In the genomic region with DNA sequence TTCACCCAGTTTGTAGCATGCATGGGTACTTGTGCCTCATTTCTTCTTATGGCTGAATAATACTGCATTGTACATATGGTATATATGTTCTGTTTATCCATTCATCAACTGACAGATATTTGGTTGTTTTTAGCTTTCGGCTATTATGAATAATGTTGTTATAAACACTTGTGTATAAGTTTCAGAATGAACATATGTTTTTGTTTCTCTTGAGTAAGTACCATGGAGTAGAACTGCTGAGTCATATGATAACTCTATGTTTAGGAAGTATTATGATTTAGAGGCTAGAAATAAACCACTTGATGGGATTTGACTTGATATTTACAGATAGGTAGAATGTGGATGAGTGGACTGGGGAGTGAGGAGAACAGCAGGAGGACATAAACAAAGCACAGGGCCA, we compare ENCODE assay signal across 18 cellular contexts. TPM values are rescaled to one million over a fixed set of nuclear protein-coding genes. Genes with fewer than 3 reads are reported as not detected.
DNase-seq lines count a peak whose midpoint lies in the region; ATAC-seq, FAIRE-seq and TF ChIP-seq lines count a peak whose summit lies in the region.
"Had no signal": no experiment of that assay in that cellular context is flagged by ENCODE, and none has a peak within 500 bp of the region (broad histone marks: within the 10 kb centered on the region; RNA-seq: fewer than 3 reads in every experiment).

No MANE protein-coding gene starts in this region.

- no peak for FAIRE-seq in GM12878 (lab: Jason Lieb, UNC)

- H4K20me1 ChIP-seq in GM12878 (ENCODE audit: control insufficient read depth, insufficient read depth), result no peaks in the 10 kb centered on the region

- H3K9me3 ChIP-seq in GM12878 (replicated peaks; ENCODE audit: control insufficient read depth, insufficient read depth, low read length) (no peaks in the 10 kb centered on the region), left lung (no peaks in the 10 kb centered on the region)
- no peaks in the 10 kb centered on the region for H3K9me3 ChIP-seq in naive thymus-derived CD4-positive, alpha-beta T cell (ENCODE audit: control insufficient read depth in 2 of 3, low read length in 3 of 3)
- H3K9me3 ChIP-seq: SJSA1, tibial nerve had no signal

- H3K27ac Mint-ChIP-seq in HFFc6, result peak overlapping the region; percentile 83
- no peak overlapping the region for H3K27ac Mint-ChIP-seq in naive thymus-derived CD4-positive, alpha-beta T cell
- H3K27ac Mint-ChIP-seq in activated CD8-positive, alpha-beta T cell treated with anti-CD3 and anti-CD28 coated beads for 36 hours, result no peak overlapping the region
- H3K27ac Mint-ChIP-seq: activated naive CD4-positive, alpha-beta T cell treated with anti-CD3 and anti-CD28 coated beads for 36 hours; CD4-positive, alpha-beta memory T cell had no signal

- intact Hi-C loops in GM12878 (cut with micrococcal nuclease; ENCODE audit: unreplicated experiment), result no loop called here
- intact Hi-C loops in left lung (cut with DNase I), result no loop called here
- intact Hi-C loops in naive thymus-derived CD4-positive, alpha-beta T cell (cut with micrococcal nuclease), result no loop called here
- intact Hi-C loops in activated CD8-positive, alpha-beta T cell treated with anti-CD3 and anti-CD28 coated beads for 36 hours (cut with micrococcal nuclease), result no loop called here

- H3K4me1 Mint-ChIP-seq in HFFc6 (ENCODE audit: low read depth), result peaks cover 13% of the 10 kb centered on the region
- H3K4me1 Mint-ChIP-seq in naive thymus-derived CD4-positive, alpha-beta T cell, result peaks cover 0 to 5% (median 0%) of the 10 kb centered on the region in 7 donors
- no peaks in the 10 kb centered on the region for H3K4me1 Mint-ChIP-seq in activated CD8-positive, alpha-beta T cell treated with anti-CD3 and anti-CD28 coated beads for 36 hours (ENCODE audit: low read depth)
- H3K4me1 Mint-ChIP-seq: CD4-positive, alpha-beta memory T cell had no signal

- in situ Hi-C loops in GM12878 (cut with MboI), result no loop called here

- H3K4me3 ChIP-seq in GM12878, result no peak overlapping the region
- no peak overlapping the region for H3K4me3 ChIP-seq in left lung
- H3K4me3 ChIP-seq in naive thymus-derived CD4-positive, alpha-beta T cell (ENCODE audit: low read length), result no peak overlapping the region
- H3K4me3 ChIP-seq: SJSA1, tibial nerve had no signal

- TF ChIP-seq CTCF in HFFc6 (IDR thresholded peaks at IDR 0.05) (no peak), GM12878 (IDR thresholded peaks at IDR 0.05 in 2 of 3, conservative IDR thresholded peaks at IDR 0.05 in 1 of 3; ENCODE audit: control insufficient read depth in 2 of 3, extremely low read depth in 1 of 3, insufficient read depth in 1 of 3, low read depth in 3 of 3, low read length in 3 of 3) (no peak), left lung (IDR thresholded peaks at IDR 0.05) (no peak)
- TF ChIP-seq CTCF in activated CD8-positive, alpha-beta T cell treated with anti-CD3 and anti-CD28 coated beads for 36 hours (IDR thresholded peaks at IDR 0.05), result no peak

- TF ChIP-seq RAD21 in GM12878 (IDR thresholded peaks at IDR 0.05; ENCODE audit: insufficient read depth, low read depth, low read length), result no peak

- H3K4me1 ChIP-seq in GM12878 (ENCODE audit: control insufficient read depth, insufficient read depth, low read length) (no peaks in the 10 kb centered on the region), left lung (no peaks in the 10 kb centered on the region)
- no peaks in the 10 kb centered on the region for H3K4me1 ChIP-seq in naive thymus-derived CD4-positive, alpha-beta T cell (ENCODE audit: control insufficient read depth in 2 of 2, insufficient read depth in 2 of 2, low read length in 2 of 2)
- H3K4me1 ChIP-seq: tibial nerve had no signal

- no peaks in the 10 kb centered on the region for H3K79me2 ChIP-seq in GM12878 (ENCODE audit: control insufficient read depth, insufficient read depth, low read length)

- BruUV-seq in GM12878 (replicated peaks; lab: Mats Ljungman, UMichigan), result no TSS peak

- H3K36me3 ChIP-seq in GM12878 (ENCODE audit: control insufficient read depth in 2 of 2, insufficient read depth in 2 of 2, low read length in 1 of 2), result no peaks in the 10 kb centered on the region
- H3K36me3 ChIP-seq in left lung, result peaks cover 0 to 17% of the 10 kb centered on the region in 2 donors
- no peaks in the 10 kb centered on the region for H3K36me3 ChIP-seq in naive thymus-derived CD4-positive, alpha-beta T cell (ENCODE audit: control insufficient read depth in 2 of 3, insufficient read depth in 3 of 3, low read length in 3 of 3)
- H3K36me3 ChIP-seq: SJSA1 had no signal

- TF ChIP-seq EP300 in GM12878 (IDR thresholded peaks at IDR 0.05; ENCODE audit: borderline replicate concordance in 1 of 2, control insufficient read depth in 1 of 2, low read depth in 2 of 2, low read length in 2 of 2), result no peak; a peak in 1 of 4 replicates

- no peak for TF ChIP-seq POLR2A in GM12878 (IDR thresholded peaks at IDR 0.05; ENCODE audit: low read depth, low read length)

- no peaks in the 10 kb centered on the region for H3K27me3 ChIP-seq in GM12878 (replicated peaks in 1 of 2; ENCODE audit: control insufficient read depth in 2 of 2, insufficient read depth in 2 of 2, low read length in 1 of 2)
- H3K27me3 ChIP-seq in left lung, result no peaks in the 10 kb centered on the region
- no peaks in the 10 kb centered on the region for H3K27me3 ChIP-seq in naive thymus-derived CD4-positive, alpha-beta T cell (ENCODE audit: control insufficient read depth in 2 of 2, insufficient read depth in 2 of 2, low read length in 2 of 2)
- H3K27me3 ChIP-seq: SJSA1, tibial nerve had no signal

- no peak overlapping the region for H3K27ac ChIP-seq in GM12878 (ENCODE audit: control insufficient read depth, insufficient read depth)
- no peak overlapping the region for H3K27ac ChIP-seq in left lung
- no peak overlapping the region for H3K27ac ChIP-seq in naive thymus-derived CD4-positive, alpha-beta T cell (ENCODE audit: low read depth, low read length)
- H3K27ac ChIP-seq: SJSA1, tibial nerve had no signal

- DNase-seq in NCI-H2171 treated with DMSO at 0.1 percent for 48 hours (lab: John Stamatoyannopoulos, UW), result peak; percentile 51
- DNase-seq in NCI-H2171 (lab: John Stamatoyannopoulos, UW), result no peak
- DNase-seq in HFFc6, result peak; percentile 28
- peak; percentile 2 for DNase-seq in GM12878 (ENCODE audit: low read depth, low spot score)
- no peak for DNase-seq in left lung
- no peak for DNase-seq in naive thymus-derived CD4-positive, alpha-beta T cell
- no peak for DNase-seq in activated CD8-positive, alpha-beta T cell treated with anti-CD3 and anti-CD28 coated beads for 36 hours
- DNase-seq: 8988T; activated naive CD4-positive, alpha-beta T cell treated with anti-CD3 and anti-CD28 coated beads for 36 hours; CD4-positive, alpha-beta memory T cell; GDM1; head of caudate nucleus; NCI-H2029 treated with DMSO at 0.1 percent for 48 hours; stimulated activated CD4-positive, alpha-beta T cell treated with anti-CD3 and anti-CD28 coated beads, Interleukin-1b, Interleukin-23, amount 100 ng/mL, for 48 hours had no signal

- CTCF ChIA-PET in GM12878 (lab: Yijun Ruan, JAX), result interaction anchor here (1.1 kb wide), 1 partner anchor 19 kb away, joined by 3 read pairs; no protein-coding TSS in a partner anchor
- CTCF ChIA-PET in naive thymus-derived CD4-positive, alpha-beta T cell (lab: Charles Lee), result no interaction called here
- CTCF ChIA-PET in activated CD8-positive, alpha-beta T cell treated with anti-CD3 and anti-CD28 coated beads for 36 hours (lab: Charles Lee), result no interaction called here

- H3K36me3 Mint-ChIP-seq in HFFc6 (ENCODE audit: low read depth), result peaks cover 6% of the 10 kb centered on the region
- peaks cover 3 to 21% (median 6%) of the 10 kb centered on the region in 5 donors for H3K36me3 Mint-ChIP-seq in naive thymus-derived CD4-positive, alpha-beta T cell
- peaks cover 1% of the 10 kb centered on the region for H3K36me3 Mint-ChIP-seq in activated CD8-positive, alpha-beta T cell treated with anti-CD3 and anti-CD28 coated beads for 36 hours (ENCODE audit: low read depth)

- RAD21 ChIA-PET in GM12878 (lab: Charles Lee; ENCODE audit: unreplicated experiment), result no interaction called here

- H3K27me3 Mint-ChIP-seq in HFFc6 (ENCODE audit: insufficient read depth), result no peaks in the 10 kb centered on the region
- H3K27me3 Mint-ChIP-seq in naive thymus-derived CD4-positive, alpha-beta T cell, result no peaks in the 10 kb centered on the region
- H3K27me3 Mint-ChIP-seq in activated CD8-positive, alpha-beta T cell treated with anti-CD3 and anti-CD28 coated beads for 36 hours, result no peaks in the 10 kb centered on the region
- H3K27me3 Mint-ChIP-seq: CD4-positive, alpha-beta memory T cell had no signal

- no peak overlapping the region; the same call in 1 of the 2 replicates for H3K4me3 Mint-ChIP-seq in HFFc6
- no peak overlapping the region for H3K4me3 Mint-ChIP-seq in naive thymus-derived CD4-positive, alpha-beta T cell
- no peak overlapping the region for H3K4me3 Mint-ChIP-seq in activated CD8-positive, alpha-beta T cell treated with anti-CD3 and anti-CD28 coated beads for 36 hours
- H3K4me3 Mint-ChIP-seq: activated naive CD4-positive, alpha-beta T cell treated with anti-CD3 and anti-CD28 coated beads for 36 hours; CD4-positive, alpha-beta memory T cell had no signal

- no peak overlapping the region for H3K4me2 ChIP-seq in GM12878 (ENCODE audit: control insufficient read depth, insufficient read depth)

- POLR2A ChIA-PET in GM12878 (lab: Charles Lee), result no interaction called here
- POLR2A ChIA-PET in naive thymus-derived CD4-positive, alpha-beta T cell (lab: Charles Lee), result no interaction called here
- POLR2A ChIA-PET in activated CD8-positive, alpha-beta T cell treated with anti-CD3 and anti-CD28 coated beads for 36 hours (lab: Charles Lee), result no interaction called here

- H3K9ac ChIP-seq in GM12878 (ENCODE audit: control insufficient read depth, insufficient read depth, low read length), result no peak overlapping the region

- ATAC-seq in GM12878 (peak; percentile 47), left lung (peak; percentile 53), GM19351 (IDR thresholded peaks at IDR 0.05; ENCODE audit: unreplicated experiment) (no peak)
- no peak for ATAC-seq in naive thymus-derived CD4-positive, alpha-beta T cell
- ATAC-seq in activated CD8-positive, alpha-beta T cell treated with anti-CD3 and anti-CD28 coated beads for 36 hours, result no peak

- SMC1A ChIA-PET in GM12878 (lab: Charles Lee; ENCODE audit: uncharacterized antibody, unreplicated experiment), result interaction anchor here (0.7 to 1.5 kb wide), 2 partner anchors 13 to 147 kb away, joined by 3 read pairs; no protein-coding TSS in a partner anchor

- no peaks in the 10 kb centered on the region for H3K9me3 Mint-ChIP-seq in HFFc6
- no peaks in the 10 kb centered on the region for H3K9me3 Mint-ChIP-seq in naive thymus-derived CD4-positive, alpha-beta T cell
- no peaks in the 10 kb centered on the region for H3K9me3 Mint-ChIP-seq in activated CD8-positive, alpha-beta T cell treated with anti-CD3 and anti-CD28 coated beads for 36 hours
- H3K9me3 Mint-ChIP-seq: activated naive CD4-positive, alpha-beta T cell treated with anti-CD3 and anti-CD28 coated beads for 36 hours; CD4-positive, alpha-beta memory T cell had no signal

- 0% methylated on average over 1 of the region's 1 CpG for WGBS in GM12878 (ENCODE audit: insufficient coverage, insufficient replicate concordance, low lambda C conversion rate, missing lambda C conversion rate)

- H2AFZ ChIP-seq in GM12878 (ENCODE audit: control insufficient read depth, low read depth, low read length), result no peak overlapping the region

RNA-seq across cellular contexts. Expression of a gene that starts 48.6 kb away (rescaled TPM):
- 1 to 10 TPM; 1.9 to 3.8 (median 3.5) TPM for total RNA-seq in HFFc6 (2021; fragmentation: NEBNext Ultra II Directional; extraction: Animal tissue kit (Norgen Biotek cat#: 25700))
- total RNA-seq in GM12878 (2013; cell fraction: nucleolus; rRNA removed), result 13.3 and 15.2 TPM in 2 replicates
- total RNA-seq in GM12878 (2014; rRNA removed) (under 0.01 and 0.11 TPM in 2 replicates), GM12878 (2014; rRNA removed; fragmentation: Illumina TruSeq; extraction: Trizol) (0.18 and 0.31 TPM in 2 replicates), GM12878 (2021) (0.11 and 0.15 TPM in 2 replicates), left lung (1 to 10 TPM; 4.5 to 5.3 TPM)
- polyA plus RNA-seq in GM12878 (2011; ENCODE audit: low read depth), result 0.07 TPM
- polyA plus RNA-seq in GM12878 (2011; rRNA removed) (1.1 and 1.5 TPM in 2 replicates), GM12878 (2014; fragmentation: Illumina TruSeq; extraction: Trizol) (0.10 and 0.16 TPM in 2 replicates), GM12878 (2014; fragmentation: Nextera tagmentation; extraction: Ambion mirVana) (under 1 TPM; 0.02 to 0.08 TPM), GM12878 (2014; rRNA removed) (0.13 and 0.26 TPM in 2 replicates), GM12878 (2016; fragmentation: Nextera tagmentation; extraction: Ambion mirVana) (under 1 TPM; 0.12 to 0.23 TPM)
- polyA plus RNA-seq in GM12878 (2011; cell fraction: cytosol; rRNA removed), result 0.34 and 0.35 TPM in 2 replicates
- polyA plus RNA-seq in GM12878 (2011; cell fraction: nucleus; rRNA removed), result 5.1 and 5.7 TPM in 2 replicates
- polyA plus RNA-seq in GM12878 (2012), result 0.20 TPM in 2 replicates
- 0.88 and 1.8 TPM in 2 replicates for polyA minus RNA-seq in GM12878 (2011; rRNA and poly(A)+ RNA removed)
- 0.21 TPM in 1 of 2 replicates, not detected in the other for polyA minus RNA-seq in GM12878 (2011; cell fraction: cytosol; rRNA and poly(A)+ RNA removed)
- 1.6 TPM in 2 replicates for polyA minus RNA-seq in GM12878 (2011; cell fraction: nucleus; rRNA and poly(A)+ RNA removed)
- under 1 TPM in 4 of 5 experiments, not detected in 1; 0.38 to 0.94 (median 0.61) TPM for total RNA-seq in naive thymus-derived CD4-positive, alpha-beta T cell
- under 1 TPM; 0.05 to 0.55 TPM for polyA plus RNA-seq in naive thymus-derived CD4-positive, alpha-beta T cell
- not detected for total RNA-seq in activated CD8-positive, alpha-beta T cell treated with anti-CD3 and anti-CD28 coated beads for 36 hours
- total RNA-seq: activated CD8-positive, alpha-beta memory T cell treated with anti-CD3 and anti-CD28 coated beads for 36 hours had no signal

Comparison
In these comparisons a context has a peak if more than half of its experiments do, and no peak if none do; other contexts are left out.
1. DNase-seq: peak in NCI-H2171 treated with DMSO at 0.1 percent for 48 hours (single experiment), HFFc6 (single experiment) and GM12878 (single experiment); none in NCI-H2171 (single experiment), left lung (0 of 2), naive thymus-derived CD4-positive, alpha-beta T cell (0 of 9) and activated CD8-positive, alpha-beta T cell treated with anti-CD3 and anti-CD28 coated beads for 36 hours (single experiment).
2. ATAC-seq: peak in GM12878 (single experiment) and left lung (single experiment); none in naive thymus-derived CD4-positive, alpha-beta T cell (single experiment), GM19351 (single experiment) and activated CD8-positive, alpha-beta T cell treated with anti-CD3 and anti-CD28 coated beads for 36 hours (single experiment).